In genomic region chr3:176106380-176106779, GRCh38 we compare ENCODE assay signal across 26 cellular contexts.
"Had no signal": no experiment of that assay in that cellular context is flagged by ENCODE, and none has a peak within 500 bp of the region (broad histone marks: within the 10 kb centered on the region; RNA-seq: fewer than 3 reads in every experiment).

No MANE protein-coding gene starts in this region.

- H3K9me3 ChIP-seq: gastrocnemius medialis, pancreas, prostate gland, thoracic aorta had no signal

- DNase-seq: activated CD4-positive, alpha-beta memory T cell treated with anti-CD3 and anti-CD28 coated beads for 36 hours; activated CD4-positive, alpha-beta T cell treated with anti-CD3 and anti-CD28 coated beads, Interleukin-2, amount 10 ng/mL, durations not matched to agents 24 days and 14 days; activated CD4-positive, CD25-positive, alpha-beta regulatory T cell treated with anti-CD3 and anti-CD28 coated beads, Interleukin-2, amount 50 U/mL, for 72 hours; activated CD8-positive, alpha-beta memory T cell treated with anti-CD3 and anti-CD28 coated beads, Interleukin-2, amount 50 U/mL, for 4 hours; activated T-cell treated with anti-CD3 and anti-CD28 coated beads, Interleukin-2, amount 50 U/mL, for 24 hours; aorta; caudate nucleus; gastrocnemius medialis; glutamatergic neuron; left ventricle myocardium superior; mammary epithelial cell; midbrain; naive thymus-derived CD4-positive, alpha-beta T cell; pancreas; retina; stimulated activated CD4-positive, alpha-beta T cell treated with anti-CD3 and anti-CD28 coated beads, Interleukin-12 subunit alpha, Interleukin-12 subunit beta, amount 100 ng/mL, for 4 hours; stimulated activated CD4-positive, alpha-beta T cell treated with anti-CD3 and anti-CD28 coated beads, Interleukin-4, amount 100 ng/mL, for 1 hour; T-helper 2 cell had no signal

- ATAC-seq: esophagus mucosa; gastrocnemius medialis; left ventricle myocardium superior; naive thymus-derived CD4-positive, alpha-beta T cell; pancreas; sciatic nerve had no signal

- H3K36me3 ChIP-seq: gastrocnemius medialis, pancreas, prostate gland, thoracic aorta had no signal

- H3K27me3 ChIP-seq: gastrocnemius medialis, pancreas had no signal

- H3K4me1 ChIP-seq: gastrocnemius medialis, pancreas, prostate gland had no signal

- FAIRE-seq: endothelial cell of umbilical vein, islet of Langerhans, pancreas, urothelium cell line had no signal

- H3K4me3 ChIP-seq: gastrocnemius medialis, pancreas, prostate gland, skin epidermis, thoracic aorta had no signal

- H3K27ac ChIP-seq: gastrocnemius medialis, pancreas, prostate gland, skin epidermis, thoracic aorta had no signal
